ENCODE assay signal across 22 cellular contexts in the genomic region with DNA sequence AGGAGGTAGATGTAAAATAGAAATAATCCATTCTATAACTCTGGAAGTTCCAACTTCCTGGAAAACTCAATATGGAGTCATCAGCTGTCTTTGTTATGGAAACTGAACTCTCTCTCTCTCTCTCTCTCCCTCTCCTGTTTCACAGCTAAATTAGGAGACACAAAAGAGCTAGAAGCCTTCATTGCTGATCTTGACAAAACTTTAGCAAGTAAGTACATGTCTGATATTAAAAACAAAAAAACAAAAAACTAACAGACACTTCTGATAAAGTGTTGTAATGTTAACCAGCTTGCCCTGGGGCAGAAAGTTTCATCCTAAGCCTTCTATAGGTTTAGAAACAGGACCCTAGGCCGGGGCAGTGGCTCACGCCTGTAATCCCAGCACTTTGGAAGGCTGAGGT. TPM values are rescaled to one million over a fixed set of nuclear protein-coding genes. Genes with fewer than 3 reads are reported as not detected.
DNase-seq lines count a peak whose midpoint lies in the region; ATAC-seq lines count a peak whose summit lies in the region.
"Had no signal": no experiment of that assay in that cellular context is flagged by ENCODE, and none has a peak within 500 bp of the region (broad histone marks: within the 10 kb centered on the region; RNA-seq: fewer than 3 reads in every experiment).

No MANE protein-coding gene starts in this region.

- peak overlapping the region; percentile 47 for H3K27ac ChIP-seq in CD4-positive, CD25-positive, alpha-beta regulatory T cell (ENCODE audit: insufficient read depth, low read length, poor library complexity, severe bottlenecking)
- H3K27ac ChIP-seq in Karpas-422 (ENCODE audit: low read length) (peak overlapping the region; percentile 71), caudate nucleus (ENCODE audit: low read depth, low read length) (peak overlapping the region; percentile 83)
- H3K27ac ChIP-seq: adrenal gland; BLaER1 treated with 17β-estradiol and CSF1 and Interleukin-3, amounts not matched to agents 10 nM and 100 nM; brain microvascular endothelial cell; colonic mucosa; KMS-11; prostate gland; SJCRH30 had no signal

- DNase-seq in CD4-positive, CD25-positive, alpha-beta regulatory T cell = no peak
- DNase-seq in Karpas-422 (no peak), caudate nucleus (lab: John Stamatoyannopoulos, UW) (no peak), myocyte (ENCODE audit: low read depth) (peak; percentile 20), glomerular visceral epithelial cell (ENCODE audit: extremely low spot score) (no peak), HCEC 1CT (no peak)
- DNase-seq: activated CD4-positive, CD25-positive, alpha-beta regulatory T cell treated with anti-CD3 and anti-CD28 coated beads, Interleukin-2, amount 50 U/mL, for 72 hours; adrenal gland; brain microvascular endothelial cell; colonic mucosa; H7; kidney; NCI-H1694 treated with DMSO at 0.1 percent for 48 hours; NCI-H2171 treated with DMSO at 0.1 percent for 48 hours; NCI-H524 treated with DMSO at 0.1 percent for 48 hours; SJCRH30 had no signal

- peaks cover 34 to 85% (median 61%) of the 10 kb centered on the region in 4 donors for H3K4me1 Mint-ChIP-seq in CD4-positive, CD25-positive, alpha-beta regulatory T cell

- H3K27me3 Mint-ChIP-seq in CD4-positive, CD25-positive, alpha-beta regulatory T cell = peaks cover 9% of the 10 kb centered on the region

- H3K4me1 ChIP-seq in CD4-positive, CD25-positive, alpha-beta regulatory T cell (ENCODE audit: control insufficient read depth, insufficient read depth, low read length, poor library complexity, severe bottlenecking) = peaks cover 46% of the 10 kb centered on the region
- H3K4me1 ChIP-seq in Karpas-422 (ENCODE audit: low read length) = peaks cover 45% of the 10 kb centered on the region
- H3K4me1 ChIP-seq: adrenal gland, colonic mucosa, prostate gland, SJCRH30 had no signal

- H3K9me2 ChIP-seq in Karpas-422 (replicated peaks; ENCODE audit: insufficient read depth, low read length) = no peaks in the 10 kb centered on the region

- no peak overlapping the region for H3K4me3 ChIP-seq in CD4-positive, CD25-positive, alpha-beta regulatory T cell (ENCODE audit: low read depth, low read length)
- no peak overlapping the region for H3K4me3 ChIP-seq in Karpas-422 (ENCODE audit: low read length)
- H3K4me3 ChIP-seq: adrenal gland; BLaER1 treated with 17β-estradiol and CSF1 and Interleukin-3, amounts not matched to agents 10 nM and 100 nM; colonic mucosa; lung; prostate gland; SJCRH30 had no signal

- H3K27ac Mint-ChIP-seq in CD4-positive, CD25-positive, alpha-beta regulatory T cell = peak overlapping the region; percentile 7 to 96 (median 90)

- no peaks in the 10 kb centered on the region for H4K20me1 ChIP-seq in Karpas-422 (ENCODE audit: insufficient read depth, low read depth, low read length)
- H4K20me1 ChIP-seq: BLaER1 treated with 17β-estradiol and CSF1 and Interleukin-3, amounts not matched to agents 10 nM and 100 nM had no signal

- peaks cover 0 to 6% (median 0%) of the 10 kb centered on the region in 7 donors for H3K9me3 Mint-ChIP-seq in CD4-positive, CD25-positive, alpha-beta regulatory T cell

- peaks cover 60% of the 10 kb centered on the region for H3K36me3 ChIP-seq in CD4-positive, CD25-positive, alpha-beta regulatory T cell (ENCODE audit: control insufficient read depth, insufficient read depth, low read length)
- peaks cover 47% of the 10 kb centered on the region for H3K36me3 ChIP-seq in Karpas-422 (ENCODE audit: insufficient read depth, low read length)
- H3K36me3 ChIP-seq: brain microvascular endothelial cell, colonic mucosa, SJCRH30 had no signal

- no peaks in the 10 kb centered on the region for H3K27me3 ChIP-seq in CD4-positive, CD25-positive, alpha-beta regulatory T cell (ENCODE audit: control insufficient read depth, insufficient read depth, low read length)
- H3K27me3 ChIP-seq in Karpas-422 (ENCODE audit: low read length) = no peaks in the 10 kb centered on the region
- H3K27me3 ChIP-seq: adrenal gland; BLaER1 treated with 17β-estradiol and CSF1 and Interleukin-3, amounts not matched to agents 10 nM and 100 nM; brain microvascular endothelial cell; colonic mucosa; SJCRH30 had no signal

- H3K4me3 Mint-ChIP-seq in CD4-positive, CD25-positive, alpha-beta regulatory T cell = peak overlapping the region in 2 of 4 donors; percentile 74 to 77
- H3K4me3 Mint-ChIP-seq: activated T-helper 1 cell treated with anti-CD3 and anti-CD28 coated beads, Interleukin-12 subunit alpha, Interleukin-12 subunit beta, Interleukin-2, Interleukin-4 antibody, amounts not matched to agents 30 ng/mL and 10 ng/mL and 1 ng/mL, durations not matched to agents 14 hours and 24 hours and 36 hours had no signal

- no peaks in the 10 kb centered on the region for H3K79me2 ChIP-seq in Karpas-422 (ENCODE audit: low read length)

- no peak overlapping the region for H3K4me2 ChIP-seq in Karpas-422 (ENCODE audit: low read depth, low read length, poor library complexity, severe bottlenecking)
- H3K4me2 ChIP-seq: BLaER1 treated with 17β-estradiol and CSF1 and Interleukin-3, amounts not matched to agents 10 nM and 100 nM; KMS-11 had no signal

- peaks cover 69% of the 10 kb centered on the region for H3K36me3 Mint-ChIP-seq in CD4-positive, CD25-positive, alpha-beta regulatory T cell

- no peaks in the 10 kb centered on the region for H3K9me3 ChIP-seq in CD4-positive, CD25-positive, alpha-beta regulatory T cell (ENCODE audit: control insufficient read depth in 2 of 2, low read length in 2 of 2)
- H3K9me3 ChIP-seq in Karpas-422 (ENCODE audit: low read length) = no peaks in the 10 kb centered on the region
- H3K9me3 ChIP-seq: adrenal gland; BLaER1 treated with 17β-estradiol and CSF1 and Interleukin-3, amounts not matched to agents 10 nM and 100 nM; colonic mucosa; prostate gland; SJCRH30 had no signal

- no peak for ATAC-seq in CD4-positive, CD25-positive, alpha-beta regulatory T cell (ENCODE audit: low read depth in 2 of 2)
- ATAC-seq in GM21825 (IDR thresholded peaks at IDR 0.05; ENCODE audit: unreplicated experiment) = no peak

- no peak overlapping the region for H3K9ac ChIP-seq in Karpas-422 (ENCODE audit: low read length)
- H3K9ac ChIP-seq: BLaER1 treated with 17β-estradiol and CSF1 and Interleukin-3, amounts not matched to agents 10 nM and 100 nM; KMS-11 had no signal

- no peak overlapping the region for H2AFZ ChIP-seq in Karpas-422 (ENCODE audit: low read length)

RNA-seq across cellular contexts. Expression of gene RGCC, which starts 11.3 kb away (rescaled TPM):
- total RNA-seq in CD4-positive, CD25-positive, alpha-beta regulatory T cell = 370 TPM
- 100 to 1,000 TPM; 101 to 179 (median 128) TPM for polyA plus RNA-seq in CD4-positive, CD25-positive, alpha-beta regulatory T cell
- 69.3 and 109 TPM in 2 replicates for total RNA-seq in Karpas-422 (2014; rRNA removed; shearing (Covaris generic); ENCODE audit: low replicate concordance)
- 7.4 TPM in 1 of 2 replicates, not detected in the other for total RNA-seq in myocyte
- 3.4 TPM for polyA plus RNA-seq in myocyte (2012)
- total RNA-seq: SJCRH30 had no signal
